In the genomic region with DNA sequence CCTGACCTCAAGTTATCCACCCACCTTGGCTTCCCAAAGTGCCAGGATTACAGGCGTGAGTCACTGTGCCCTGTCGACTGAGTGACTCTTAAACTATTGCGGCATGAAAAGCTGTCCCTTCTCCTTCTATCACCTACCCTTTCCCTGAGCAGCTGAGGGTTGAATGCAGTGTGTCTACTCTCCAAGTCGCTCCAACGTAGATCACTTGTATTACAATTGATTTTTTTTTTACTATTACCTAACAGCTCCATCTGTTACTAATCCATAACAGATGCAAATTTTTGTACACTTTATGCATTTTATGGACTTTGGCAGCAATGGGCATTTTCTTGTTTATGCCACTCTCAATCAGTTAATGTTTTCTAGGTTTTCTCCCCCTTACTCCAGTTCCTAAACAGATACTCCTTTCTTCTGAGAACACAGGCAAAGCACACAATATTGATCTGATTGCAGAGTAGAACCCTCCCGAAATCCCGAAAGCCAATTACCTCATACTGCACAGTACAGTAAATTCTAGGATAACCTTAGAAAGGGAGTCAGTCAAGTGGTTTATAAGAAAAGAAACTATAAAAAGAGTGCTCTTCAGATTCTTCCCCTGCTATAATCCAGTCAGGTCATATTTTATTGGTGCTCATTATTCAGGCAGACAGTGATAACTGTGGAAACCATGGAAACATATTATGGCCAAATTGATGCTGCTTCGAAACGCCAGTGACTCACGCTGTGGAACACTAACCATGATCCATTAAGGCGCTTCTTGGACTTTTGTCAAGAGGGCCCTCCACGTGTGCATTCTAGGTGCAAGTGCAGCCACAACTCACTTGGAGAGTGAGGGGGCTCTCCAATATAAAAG, we compare ENCODE assay signal across 14 cellular contexts.
DNase-seq lines count a peak whose midpoint lies in the region; ATAC-seq, FAIRE-seq and TF ChIP-seq lines count a peak whose summit lies in the region.
"Had no signal": no experiment of that assay in that cellular context is flagged by ENCODE, and none has a peak within 500 bp of the region (broad histone marks: within the 10 kb centered on the region; RNA-seq: fewer than 3 reads in every experiment).

No MANE protein-coding gene starts in this region.

- H3K36me3 ChIP-seq in small intestine (ENCODE audit: control insufficient read depth in 2 of 2, insufficient read depth in 2 of 2, low read length in 2 of 2) = no peaks in the 10 kb centered on the region

- WGBS in small intestine, 3 donors = 43 to 70% (median 52%) methylated on average over 12 of the region's 12 CpGs

- CTCF ChIA-PET in RWPE1 (lab: Yijun Ruan, JAX) = interaction anchor here (0.7 kb wide), 1 partner anchor 80 kb away, joined by 3 read pairs; no protein-coding TSS in a partner anchor

- no peaks in the 10 kb centered on the region for H3K27me3 ChIP-seq in small intestine (ENCODE audit: control insufficient read depth in 2 of 2, insufficient read depth in 2 of 2, low read length in 2 of 2)

- POLR2A ChIA-PET in RWPE1 (lab: Yijun Ruan, JAX; ENCODE audit: low non-redundant PET) = no interaction called here

- TF ChIP-seq POLR2A in GM18505 (IDR thresholded peaks at IDR 0.05; ENCODE audit: borderline replicate concordance, extremely low read depth, insufficient read depth, insufficient read length) = no peak

- no peak for FAIRE-seq in small intestine (lab: Jason Lieb, UNC)

- no peaks in the 10 kb centered on the region for H3K4me1 ChIP-seq in small intestine (ENCODE audit: control insufficient read depth in 2 of 2, insufficient read depth in 1 of 2, low read depth in 1 of 2, low read length in 1 of 2)

- no peak overlapping the region for H3K4me3 ChIP-seq in small intestine (ENCODE audit: low read depth in 1 of 2, low read length in 2 of 2)

- TF ChIP-seq CTCF in RWPE1 (conservative IDR thresholded peaks at IDR 0.05; ENCODE audit: low read depth) = no peak

- ATAC-seq in GM18505 (IDR thresholded peaks at IDR 0.05; ENCODE audit: unreplicated experiment) = no peak
- ATAC-seq: Right ventricle myocardium inferior had no signal

- DNase-seq in NCI-H2196 (lab: John Stamatoyannopoulos, UW; ENCODE audit: unreplicated experiment) = peak; percentile 24
- DNase-seq in NCI-H2196 treated with DMSO at 0.1 percent for 48 hours (lab: John Stamatoyannopoulos, UW; ENCODE audit: unreplicated experiment) = no peak
- DNase-seq in NCI-H446 treated with DMSO at 0.1 percent for 48 hours (lab: John Stamatoyannopoulos, UW) = peak; percentile 5
- peak; percentile 51 for DNase-seq in fibroblast of gingiva (ENCODE audit: low read depth)
- peak; percentile 53 for DNase-seq in small intestine
- no peak for DNase-seq in RWPE1 (ENCODE audit: low spot score)
- no peak for DNase-seq in H4 (ENCODE audit: low spot score)
- DNase-seq: activated CD4-positive, alpha-beta T cell treated with anti-CD3 and anti-CD28 coated beads, Interleukin-2, amount 10 ng/mL, durations not matched to agents 7 days and 5 days; aorta; MM.1S; occipital lobe; stimulated activated CD4-positive, alpha-beta T cell treated with anti-CD3 and anti-CD28 coated beads, Interleukin-15, amount 100 ng/mL, for 24 hours had no signal

- H3K27ac ChIP-seq in small intestine (ENCODE audit: low read depth in 1 of 2, low read length in 1 of 2) (no peak overlapping the region), RWPE1 (no peak overlapping the region)

- no peaks in the 10 kb centered on the region for H3K9me3 ChIP-seq in small intestine (ENCODE audit: control insufficient read depth, low read depth)

Comparison
In these comparisons a context has a peak if more than half of its experiments do, and no peak if none do; other contexts are left out.
1. DNase-seq: peak in NCI-H2196 (single experiment), NCI-H446 treated with DMSO at 0.1 percent for 48 hours (single experiment), fibroblast of gingiva (single experiment) and small intestine (single experiment); none in NCI-H2196 treated with DMSO at 0.1 percent for 48 hours (single experiment), RWPE1 (single experiment) and H4 (single experiment).